8 cellular contexts compared by ENCODE assay signal in genomic region chr16:22299036-22299435, GRCh38. TPM values are rescaled to one million over a fixed set of nuclear protein-coding genes. Genes with fewer than 3 reads are reported as not detected.
DNase-seq lines count a peak whose midpoint lies in the region; ATAC-seq and TF ChIP-seq lines count a peak whose summit lies in the region.

No MANE protein-coding gene starts in this region.

- H3K27ac Mint-ChIP-seq in activated T-cell treated with anti-CD3 and anti-CD28 coated beads, Interleukin-2, amount 50 U/mL, for 24 hours = peak overlapping the region; percentile 99
- H3K27ac Mint-ChIP-seq in activated CD8-positive, alpha-beta T cell treated with anti-CD3 and anti-CD28 coated beads for 36 hours = peak overlapping the region; percentile 96

- peaks cover 51% of the 10 kb centered on the region for H3K4me1 Mint-ChIP-seq in activated T-cell treated with anti-CD3 and anti-CD28 coated beads, Interleukin-2, amount 50 U/mL, for 24 hours (ENCODE audit: low read depth)
- peaks cover 38% of the 10 kb centered on the region for H3K4me1 Mint-ChIP-seq in activated CD8-positive, alpha-beta T cell treated with anti-CD3 and anti-CD28 coated beads for 36 hours (ENCODE audit: low read depth)

- no peaks in the 10 kb centered on the region for H3K9me3 Mint-ChIP-seq in activated T-cell treated with anti-CD3 and anti-CD28 coated beads, Interleukin-2, amount 50 U/mL, for 24 hours
- H3K9me3 Mint-ChIP-seq in activated CD8-positive, alpha-beta T cell treated with anti-CD3 and anti-CD28 coated beads for 36 hours = no peaks in the 10 kb centered on the region

- CTCF ChIA-PET in activated CD8-positive, alpha-beta T cell treated with anti-CD3 and anti-CD28 coated beads for 36 hours (lab: Charles Lee) = interaction anchor here (1.4 to 5.5 kb wide), 5 partner anchors 31 to 104 kb away, joined by 3 to 40 read pairs (median 5); partner anchors contain the start of gene EEF2K

- H3K4me3 ChIP-seq in iPS-18a (ENCODE audit: low read length) (peak overlapping the region; percentile 90), subcutaneous abdominal adipose tissue (ENCODE audit: low read depth in 1 of 5, low read length in 5 of 5) (no peak overlapping the region)

- H3K27me3 ChIP-seq in iPS-18a (ENCODE audit: control insufficient read depth, insufficient read depth, low read length) (no peaks in the 10 kb centered on the region), subcutaneous abdominal adipose tissue (ENCODE audit: control insufficient read depth in 5 of 5, insufficient read depth in 4 of 5, low read length in 5 of 5) (no peaks in the 10 kb centered on the region)

- no peak for DNase-seq in activated T-cell treated with anti-CD3 and anti-CD28 coated beads, Interleukin-2, amount 50 U/mL, for 24 hours
- DNase-seq in activated T-cell treated with anti-CD3 and anti-CD28 coated beads, Interleukin-2, amount 50 U/mL, for 1 hour = no peak
- DNase-seq in activated CD8-positive, alpha-beta T cell treated with anti-CD3 and anti-CD28 coated beads for 36 hours = no peak
- DNase-seq in occipital lobe (lab: John Stamatoyannopoulos, UW) (no peak), NCI-H146 treated with DMSO at 0.1 percent for 48 hours (lab: John Stamatoyannopoulos, UW; ENCODE audit: unreplicated experiment) (no peak), hippocampal formation (lab: John Stamatoyannopoulos, UW) (no peak)

- H3K9ac ChIP-seq in iPS-18a (ENCODE audit: low read length) (no peak overlapping the region), subcutaneous abdominal adipose tissue (ENCODE audit: low read length in 5 of 5) (no peak overlapping the region)

- peaks cover 64% of the 10 kb centered on the region for H3K36me3 Mint-ChIP-seq in activated T-cell treated with anti-CD3 and anti-CD28 coated beads, Interleukin-2, amount 50 U/mL, for 24 hours (ENCODE audit: low read depth)
- H3K36me3 Mint-ChIP-seq in activated CD8-positive, alpha-beta T cell treated with anti-CD3 and anti-CD28 coated beads for 36 hours (ENCODE audit: low read depth) = peaks cover 36% of the 10 kb centered on the region

- H3K36me3 ChIP-seq in iPS-18a (ENCODE audit: control insufficient read depth, low read depth, low read length) = peaks cover 13% of the 10 kb centered on the region
- H3K36me3 ChIP-seq in subcutaneous abdominal adipose tissue (ENCODE audit: control insufficient read depth in 5 of 5, insufficient read depth in 5 of 5, low read length in 5 of 5) = peaks cover 0 to 16% (median 15%) of the 10 kb centered on the region in 5 donors

- peak overlapping the region; percentile 95 for H3K4me3 Mint-ChIP-seq in activated T-cell treated with anti-CD3 and anti-CD28 coated beads, Interleukin-2, amount 50 U/mL, for 24 hours
- peak overlapping the region; percentile 90 for H3K4me3 Mint-ChIP-seq in activated CD8-positive, alpha-beta T cell treated with anti-CD3 and anti-CD28 coated beads for 36 hours

- no peaks in the 10 kb centered on the region for H3K27me3 Mint-ChIP-seq in activated T-cell treated with anti-CD3 and anti-CD28 coated beads, Interleukin-2, amount 50 U/mL, for 24 hours
- no peaks in the 10 kb centered on the region for H3K27me3 Mint-ChIP-seq in activated CD8-positive, alpha-beta T cell treated with anti-CD3 and anti-CD28 coated beads for 36 hours

- H3K27ac ChIP-seq in iPS-18a (ENCODE audit: low read length) (no peak overlapping the region), subcutaneous abdominal adipose tissue (ENCODE audit: low read depth, low read length) (peak overlapping the region; percentile 97)

- no peak for ATAC-seq in activated CD8-positive, alpha-beta T cell treated with anti-CD3 and anti-CD28 coated beads for 36 hours

- TF ChIP-seq CTCF in activated CD8-positive, alpha-beta T cell treated with anti-CD3 and anti-CD28 coated beads for 36 hours (IDR thresholded peaks at IDR 0.05) = no peak

- H3K9me3 ChIP-seq in iPS-18a (ENCODE audit: control insufficient read depth, low read depth, low read length) = no peaks in the 10 kb centered on the region
- H3K9me3 ChIP-seq in subcutaneous abdominal adipose tissue (ENCODE audit: control insufficient read depth in 5 of 5, low read length in 5 of 5) = no peaks in the 10 kb centered on the region

- H3K4me1 ChIP-seq in iPS-18a (ENCODE audit: control insufficient read depth, low read depth, low read length) (peaks cover 3% of the 10 kb centered on the region), subcutaneous abdominal adipose tissue (ENCODE audit: control insufficient read depth in 5 of 5, insufficient read depth in 5 of 5, low read length in 5 of 5) (peaks cover 4 to 27% (median 26%) of the 10 kb centered on the region in 5 donors)

- intact Hi-C loops in activated CD8-positive, alpha-beta T cell treated with anti-CD3 and anti-CD28 coated beads for 36 hours (cut with micrococcal nuclease) = loop anchor here (5.0 kb wide), 1 partner anchor 58 kb away; no protein-coding TSS in a partner anchor

- POLR2A ChIA-PET in activated CD8-positive, alpha-beta T cell treated with anti-CD3 and anti-CD28 coated beads for 36 hours (lab: Charles Lee) = interaction anchor here (0.9 to 3.8 kb wide), 9 partner anchors 10 to 107 kb away, joined by 3 to 35 read pairs (median 5); partner anchors contain the start of gene EEF2K

RNA-seq across cellular contexts. Expression of gene POLR3E, which starts 1.8 kb away (rescaled TPM):
- 10 to 100 TPM; 66.9 to 67.9 TPM for total RNA-seq in activated CD8-positive, alpha-beta T cell treated with anti-CD3 and anti-CD28 coated beads for 36 hours
- total RNA-seq in occipital lobe = 45.4 TPM
